In the genomic region with DNA sequence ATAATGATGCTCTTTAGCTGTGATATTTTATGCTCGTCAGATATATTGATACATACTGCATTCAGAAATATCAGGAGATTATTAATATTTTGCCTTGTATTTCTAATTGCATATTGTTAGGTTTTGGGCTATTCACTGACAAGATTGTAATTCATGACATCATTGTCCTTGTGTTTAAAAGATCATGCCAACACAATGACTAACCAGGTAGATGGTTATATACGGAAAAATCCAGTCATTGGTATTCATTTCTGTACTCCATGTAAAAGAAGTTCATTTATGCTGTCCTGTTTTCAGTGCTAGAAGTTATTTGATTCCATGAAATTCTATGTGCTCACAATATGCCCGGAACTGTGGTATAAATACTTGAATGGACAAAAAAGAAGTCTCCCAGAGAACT, we compare ENCODE assay signal across 21 cellular contexts.
DNase-seq lines count a peak whose midpoint lies in the region; ATAC-seq and TF ChIP-seq lines count a peak whose summit lies in the region.
"Had no signal": no experiment of that assay in that cellular context is flagged by ENCODE, and none has a peak within 500 bp of the region (broad histone marks: within the 10 kb centered on the region; RNA-seq: fewer than 3 reads in every experiment).

No MANE protein-coding gene starts in this region.

- no peak overlapping the region for H3K9ac ChIP-seq in mesenchymal stem cell (ENCODE audit: low read length)

- no peaks in the 10 kb centered on the region for H3K27me3 ChIP-seq in mesenchymal stem cell (ENCODE audit: control insufficient read depth in 1 of 2, insufficient read depth in 1 of 2, low read length in 2 of 2)
- H3K27me3 ChIP-seq: BE2C had no signal

- no peaks in the 10 kb centered on the region for H3K36me3 Mint-ChIP-seq in CD14-positive monocyte
- H3K36me3 Mint-ChIP-seq: activated naive CD8-positive, alpha-beta T cell treated with anti-CD3 and anti-CD28 coated beads, Interleukin-2, amount 10 ng/mL, durations not matched to agents 7 days and 5 days had no signal

- H3K27ac ChIP-seq in mesenchymal stem cell (ENCODE audit: low read length, poor library complexity, severe bottlenecking), result no peak overlapping the region
- H3K27ac ChIP-seq: left ventricle myocardium inferior, WERI-Rb-1 had no signal

- no peak overlapping the region for H2BK15ac ChIP-seq in mesenchymal stem cell (ENCODE audit: low read depth, poor library complexity, severe bottlenecking)

- ATAC-seq in HG02588 (IDR thresholded peaks at IDR 0.05; ENCODE audit: unreplicated experiment), result no peak
- ATAC-seq: GM23338 had no signal

- TF ChIP-seq CTCF in choroid plexus epithelial cell (conservative IDR thresholded peaks at IDR 0.05; ENCODE audit: low read depth, low read length) (no peak), CD14-positive monocyte (IDR thresholded peaks at IDR 0.05) (no peak)

- H3K4me3 Mint-ChIP-seq in CD14-positive monocyte, result no peak overlapping the region
- H3K4me3 Mint-ChIP-seq: activated naive CD8-positive, alpha-beta T cell treated with anti-CD3 and anti-CD28 coated beads, Interleukin-2, amount 10 ng/mL, durations not matched to agents 7 days and 5 days; GM23338; T-helper 1 cell treated with Interleukin-12 subunit alpha and Interleukin-12 subunit beta and Interleukin-4 antibody, amounts not matched to agents 30 μg/mL and 1 μg/mL, for 36 hours had no signal

- H3K9me3 ChIP-seq in mesenchymal stem cell (ENCODE audit: control insufficient read depth, low read length), result no peaks in the 10 kb centered on the region
- H3K9me3 ChIP-seq: BE2C had no signal

- H3K4me3 ChIP-seq in choroid plexus epithelial cell (ENCODE audit: low read depth, low read length) (no peak overlapping the region), mesenchymal stem cell (ENCODE audit: insufficient read depth in 1 of 2, low read depth in 1 of 2, low read length in 2 of 2) (no peak overlapping the region)
- H3K4me3 ChIP-seq: GM23338, left ventricle myocardium inferior had no signal

- H2AK5ac ChIP-seq in mesenchymal stem cell (ENCODE audit: low read length, severe bottlenecking), result no peak overlapping the region

- intact Hi-C loops in CD14-positive monocyte (cut with micrococcal nuclease), result no loop called here

- DNase-seq in Daoy (ENCODE audit: low read depth), result peak; percentile 20
- DNase-seq in LHCN-M2 (ENCODE audit: low read depth), result peak; percentile 62
- DNase-seq in choroid plexus epithelial cell (ENCODE audit: low read depth), result peak; percentile 43
- peak; percentile 28 for DNase-seq in mesenchymal stem cell
- no peak for DNase-seq in CD14-positive monocyte (ENCODE audit: low spot score)
- DNase-seq in GM19238 (ENCODE audit: insufficient read length, low spot score), result no peak
- DNase-seq in COLO668 (lab: John Stamatoyannopoulos, UW; ENCODE audit: unreplicated experiment), result no peak
- DNase-seq: activated CD4-positive, alpha-beta T cell treated with anti-CD3 and anti-CD28 coated beads, Interleukin-2, amount 50 U/mL, for 48 hours; activated naive CD8-positive, alpha-beta T cell treated with anti-CD3 and anti-CD28 coated beads, Interleukin-2, amount 10 ng/mL, durations not matched to agents 7 days and 5 days; activated T-cell treated with anti-CD3 and anti-CD28 coated beads, Interleukin-2, amount 50 U/mL, for 48 hours; BE2C; caudate nucleus; effector CD4-positive, alpha-beta T cell; left ventricle myocardium inferior; nucleus accumbens; Right ventricle myocardium superior; stimulated activated CD4-positive, alpha-beta T cell treated with anti-CD3 and anti-CD28 coated beads, Interleukin-2, amount 100 ng/mL, for 24 hours; WERI-Rb-1 had no signal

- H2BK120ac ChIP-seq in mesenchymal stem cell (ENCODE audit: low read depth, low read length), result no peak overlapping the region

- H4K8ac ChIP-seq in mesenchymal stem cell (ENCODE audit: low read length), result no peak overlapping the region

- H3K18ac ChIP-seq in mesenchymal stem cell (ENCODE audit: low read depth in 1 of 2, low read length in 2 of 2), result no peak overlapping the region

- no peaks in the 10 kb centered on the region for H3K27me3 Mint-ChIP-seq in CD14-positive monocyte (ENCODE audit: low read depth in 3 of 3)
- H3K27me3 Mint-ChIP-seq: activated naive CD8-positive, alpha-beta T cell treated with anti-CD3 and anti-CD28 coated beads, Interleukin-2, amount 10 ng/mL, durations not matched to agents 7 days and 5 days had no signal

- H2BK12ac ChIP-seq in mesenchymal stem cell (ENCODE audit: low read length in 2 of 2), result no peak overlapping the region

- no peaks in the 10 kb centered on the region for H3K4me1 ChIP-seq in mesenchymal stem cell (ENCODE audit: control insufficient read depth, insufficient read depth, low read depth, low read length)
- H3K4me1 ChIP-seq: BE2C had no signal

- H3K36me3 ChIP-seq in mesenchymal stem cell (ENCODE audit: control insufficient read depth in 1 of 2, insufficient read depth in 2 of 2, low read depth in 1 of 2, low read length in 2 of 2), result no peaks in the 10 kb centered on the region
- H3K36me3 ChIP-seq: BE2C, left ventricle myocardium inferior, WERI-Rb-1 had no signal

- WGBS in mesenchymal stem cell, result 64% methylated on average over 2 of the region's 3 CpGs

- no peak overlapping the region for H3K4me2 ChIP-seq in mesenchymal stem cell (ENCODE audit: low read length, poor library complexity, severe bottlenecking)
- H3K4me2 ChIP-seq: GM23338 had no signal

- no peak overlapping the region for H3K27ac Mint-ChIP-seq in CD14-positive monocyte
- H3K27ac Mint-ChIP-seq: activated naive CD8-positive, alpha-beta T cell treated with anti-CD3 and anti-CD28 coated beads, Interleukin-2, amount 10 ng/mL, durations not matched to agents 7 days and 5 days; T-helper 1 cell treated with Interleukin-12 subunit alpha and Interleukin-12 subunit beta and Interleukin-4 antibody, amounts not matched to agents 30 μg/mL and 1 μg/mL, for 36 hours had no signal

- H2AFZ ChIP-seq in mesenchymal stem cell (ENCODE audit: low read depth, low read length), result no peak overlapping the region
- H2AFZ ChIP-seq: GM23338 had no signal

- H3K4me1 Mint-ChIP-seq in CD14-positive monocyte, result no peaks in the 10 kb centered on the region
- H3K4me1 Mint-ChIP-seq: activated naive CD8-positive, alpha-beta T cell treated with anti-CD3 and anti-CD28 coated beads, Interleukin-2, amount 10 ng/mL, durations not matched to agents 7 days and 5 days had no signal

- H3K9me3 Mint-ChIP-seq in CD14-positive monocyte, result peaks cover 0 to 14% (median 4%) of the 10 kb centered on the region in 7 donors

- H3K23ac ChIP-seq in mesenchymal stem cell (ENCODE audit: low read length in 2 of 2), result no peak overlapping the region

- no peak overlapping the region for H4K91ac ChIP-seq in mesenchymal stem cell (ENCODE audit: low read length)

- H3K79me1 ChIP-seq in mesenchymal stem cell (replicated peaks; ENCODE audit: low read length, poor library complexity, severe bottlenecking), result no peaks in the 10 kb centered on the region

- H3K14ac ChIP-seq in mesenchymal stem cell (ENCODE audit: low read length in 2 of 2), result no peak overlapping the region

- H2BK5ac ChIP-seq in mesenchymal stem cell (ENCODE audit: low read depth, low read length, poor library complexity, severe bottlenecking), result no peak overlapping the region

- H3K4ac ChIP-seq in mesenchymal stem cell (ENCODE audit: low read depth in 1 of 2, low read length in 2 of 2), result no peak overlapping the region

Comparison
In these comparisons a context has a peak if more than half of its experiments do, and no peak if none do; other contexts are left out.
1. DNase-seq: peak in Daoy (single experiment), LHCN-M2 (single experiment), choroid plexus epithelial cell (single experiment) and mesenchymal stem cell (single experiment); none in CD14-positive monocyte (single experiment), GM19238 (single experiment) and COLO668 (single experiment).